20 cellular contexts compared by ENCODE assay signal in the genomic region with DNA sequence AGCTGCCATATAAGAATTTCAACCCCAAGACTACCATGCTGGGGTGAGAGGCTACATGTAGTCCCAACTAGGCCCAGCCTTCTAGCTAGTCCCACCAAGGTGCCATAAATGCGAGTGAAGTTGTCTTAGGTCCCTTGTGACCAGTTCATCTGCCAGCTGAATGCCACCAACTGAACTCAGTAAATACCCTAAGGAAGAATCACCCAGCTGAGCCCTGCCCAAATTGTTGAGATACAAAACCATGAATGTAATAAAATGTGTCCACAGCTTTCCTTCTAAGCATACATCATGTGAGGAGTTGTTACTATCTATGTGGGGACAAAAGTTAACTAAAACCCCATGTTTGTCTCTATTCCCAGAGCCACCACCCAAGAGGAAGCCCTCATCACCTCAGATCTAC.
DNase-seq lines count a peak whose midpoint lies in the region; TF ChIP-seq lines count a peak whose summit lies in the region.
"Had no signal": no experiment of that assay in that cellular context is flagged by ENCODE, and none has a peak within 500 bp of the region (broad histone marks: within the 10 kb centered on the region; RNA-seq: fewer than 3 reads in every experiment).

No MANE protein-coding gene starts in this region.

- H3K4me3 Mint-ChIP-seq in activated CD4-positive, alpha-beta T cell treated with anti-CD3 and anti-CD28 coated beads, Interleukin-2, amount 10 ng/mL, durations not matched to agents 24 days and 14 days: no peak overlapping the region
- no peak overlapping the region for H3K4me3 Mint-ChIP-seq in nephron progenitor cell
- H3K4me3 Mint-ChIP-seq: CD4-positive, CD25-positive, alpha-beta regulatory T cell had no signal

- H3K36me3 Mint-ChIP-seq in activated CD4-positive, alpha-beta T cell treated with anti-CD3 and anti-CD28 coated beads, Interleukin-2, amount 10 ng/mL, durations not matched to agents 24 days and 14 days (ENCODE audit: low read depth): peaks cover 39% of the 10 kb centered on the region
- peaks cover 32% of the 10 kb centered on the region for H3K36me3 Mint-ChIP-seq in nephron progenitor cell (ENCODE audit: low read depth)

- no peak for TF ChIP-seq POLR2A in Peyer's patch (IDR thresholded peaks at IDR 0.05)
- TF ChIP-seq POLR2A in esophagus squamous epithelium (IDR thresholded peaks at IDR 0.05): no peak
- no peak for TF ChIP-seq POLR2A in uterus (IDR thresholded peaks at IDR 0.05)

- H3K27ac Mint-ChIP-seq in activated CD4-positive, alpha-beta T cell treated with anti-CD3 and anti-CD28 coated beads, Interleukin-2, amount 10 ng/mL, durations not matched to agents 24 days and 14 days: no peak overlapping the region
- H3K27ac Mint-ChIP-seq in nephron progenitor cell: no peak overlapping the region
- H3K27ac Mint-ChIP-seq: CD4-positive, CD25-positive, alpha-beta regulatory T cell had no signal

- no peaks in the 10 kb centered on the region for H3K27me3 Mint-ChIP-seq in activated CD4-positive, alpha-beta T cell treated with anti-CD3 and anti-CD28 coated beads, Interleukin-2, amount 10 ng/mL, durations not matched to agents 24 days and 14 days
- no peaks in the 10 kb centered on the region for H3K27me3 Mint-ChIP-seq in nephron progenitor cell (ENCODE audit: low read depth, poor library complexity)
- H3K27me3 Mint-ChIP-seq: CD4-positive, CD25-positive, alpha-beta regulatory T cell had no signal

- H3K27ac ChIP-seq in Peyer's patch (peak overlapping the region; percentile 8 to 68 (median 46)), esophagus squamous epithelium (peak overlapping the region in 3 of 4 donors; percentile 45 to 65 (median 48)), stomach smooth muscle (ENCODE audit: low read length) (peak overlapping the region; percentile 13), uterus (peak overlapping the region; percentile 77 to 86)
- H3K27ac ChIP-seq: A549, KMS-11, SJCRH30 had no signal

- intact Hi-C loops in esophagus squamous epithelium (cut with DNase I): no loop called here
- intact Hi-C loops in uterus (cut with DNase I; ENCODE audit: low total_unique reads): no loop called here
- intact Hi-C loops in activated CD4-positive, alpha-beta T cell treated with anti-CD3 and anti-CD28 coated beads, Interleukin-2, amount 10 ng/mL, durations not matched to agents 24 days and 14 days (cut with micrococcal nuclease): no loop called here

- no peak overlapping the region for H3K9ac ChIP-seq in stomach smooth muscle (ENCODE audit: low read length in 2 of 2)
- H3K9ac ChIP-seq: KMS-11 had no signal

- H3K27me3 ChIP-seq in Peyer's patch (no peaks in the 10 kb centered on the region), esophagus squamous epithelium (no peaks in the 10 kb centered on the region), stomach smooth muscle (ENCODE audit: control insufficient read depth in 1 of 2, insufficient read depth in 2 of 2, low read length in 2 of 2) (no peaks in the 10 kb centered on the region), uterus (no peaks in the 10 kb centered on the region)
- H3K27me3 ChIP-seq: SJCRH30 had no signal

- H3K36me3 ChIP-seq in Peyer's patch (no peaks in the 10 kb centered on the region), esophagus squamous epithelium (peaks cover 0 to 8% (median 0%) of the 10 kb centered on the region in 3 donors), stomach smooth muscle (ENCODE audit: control insufficient read depth in 2 of 2, insufficient read depth in 2 of 2, low read length in 2 of 2) (no peaks in the 10 kb centered on the region), uterus (no peaks in the 10 kb centered on the region)
- H3K36me3 ChIP-seq: HAP-1 had no signal

- TF ChIP-seq CTCF in Peyer's patch (IDR thresholded peaks at IDR 0.05) (no peak), esophagus squamous epithelium (IDR thresholded peaks at IDR 0.05) (no peak), uterus (IDR thresholded peaks at IDR 0.05) (no peak), nephron progenitor cell (IDR thresholded peaks at IDR 0.05) (no peak)

- H3K4me1 ChIP-seq in Peyer's patch (no peaks in the 10 kb centered on the region), esophagus squamous epithelium (peaks cover 0 to 26% (median 6%) of the 10 kb centered on the region in 3 donors), stomach smooth muscle (ENCODE audit: control insufficient read depth, insufficient read depth, low read length) (peaks cover 5% of the 10 kb centered on the region), uterus (peaks cover 15 to 19% of the 10 kb centered on the region in 2 donors)
- H3K4me1 ChIP-seq: HAP-1 had no signal

- H3K9me3 ChIP-seq in Peyer's patch (no peaks in the 10 kb centered on the region), esophagus squamous epithelium (no peaks in the 10 kb centered on the region), stomach smooth muscle (ENCODE audit: control insufficient read depth in 2 of 2, low read length in 2 of 2) (peaks cover 0 to 4% of the 10 kb centered on the region in 2 donors), uterus (no peaks in the 10 kb centered on the region)
- H3K9me3 ChIP-seq: A549, SJCRH30 had no signal

- no peak for DNase-seq in Peyer's patch
- DNase-seq in esophagus squamous epithelium (lab: John Stamatoyannopoulos, UW): no peak
- no peak for DNase-seq in uterus
- DNase-seq in activated CD4-positive, alpha-beta T cell treated with anti-CD3 and anti-CD28 coated beads, Interleukin-2, amount 10 ng/mL, durations not matched to agents 24 days and 14 days: no peak
- no peak for DNase-seq in Ammon's horn (ENCODE audit: low spot score)
- DNase-seq in nephron progenitor cell: no peak
- DNase-seq: CD4-positive, CD25-positive, alpha-beta regulatory T cell; EL; GF-D8; NCI-H1092 treated with DMSO at 0.1 percent for 48 hours; NCI-H1436 treated with DMSO at 0.1 percent for 48 hours; NCI-H1930; NCI-H2227 treated with DMSO at 0.1 percent for 48 hours; NCI-H510A; NCI-H748 treated with DMSO at 0.1 percent for 48 hours; SJCRH30 had no signal

- peaks cover 24% of the 10 kb centered on the region for H3K9me3 Mint-ChIP-seq in activated CD4-positive, alpha-beta T cell treated with anti-CD3 and anti-CD28 coated beads, Interleukin-2, amount 10 ng/mL, durations not matched to agents 24 days and 14 days
- H3K9me3 Mint-ChIP-seq in nephron progenitor cell: no peaks in the 10 kb centered on the region

- 100% methylated on average over 1 of the region's 1 CpG for WGBS in esophagus squamous epithelium, 2 donors

- H3K4me1 Mint-ChIP-seq in activated CD4-positive, alpha-beta T cell treated with anti-CD3 and anti-CD28 coated beads, Interleukin-2, amount 10 ng/mL, durations not matched to agents 24 days and 14 days: no peaks in the 10 kb centered on the region
- H3K4me1 Mint-ChIP-seq in nephron progenitor cell: no peaks in the 10 kb centered on the region

- no peak overlapping the region for H3K4me3 ChIP-seq in Peyer's patch
- no peak overlapping the region for H3K4me3 ChIP-seq in esophagus squamous epithelium
- H3K4me3 ChIP-seq in stomach smooth muscle (ENCODE audit: low read length in 2 of 2): no peak overlapping the region
- H3K4me3 ChIP-seq in uterus: no peak overlapping the region
- H3K4me3 ChIP-seq: A549, HAP-1, SJCRH30 had no signal

Comparison
In these comparisons a context has a peak if more than half of its experiments do, and no peak if none do; other contexts are left out.
1. H3K27ac ChIP-seq: peak in every context shown above with its lines; median percentile 82 in uterus; 48 in esophagus squamous epithelium; 46 in Peyer's patch; 13 in stomach smooth muscle.